Comparison of ENCODE assay signal across 1 cellular context in genomic region chr5:131630208-131630962, GRCh38.
TF ChIP-seq lines count a peak whose summit lies in the region.

No MANE protein-coding gene starts in this region.

TF ChIP-seq in K562, 482 proteins besides CTCF, POLR2A, EP300 and RAD21:
- TF ChIP-seq MTA2 (IDR thresholded peaks at IDR 0.05; ENCODE audit: low read depth) (peak; percentile 70), CBFA2T3 (IDR thresholded peaks at IDR 0.05) (peak; percentile 92), POLR2AphosphoS5 (IDR thresholded peaks at IDR 0.05; ENCODE audit: control insufficient read depth, insufficient read depth, low read depth, low read length) (peak; percentile 80), TEAD4 (IDR thresholded peaks at IDR 0.05; ENCODE audit: low read length) (peak; percentile 94), TEAD4 (CRISPR knock-in tag; IDR thresholded peaks at IDR 0.05; ENCODE audit: borderline replicate concordance) (no peak), CEBPG (CRISPR knock-in tag; IDR thresholded peaks at IDR 0.05) (no peak), CEBPG (tag; conservative IDR thresholded peaks at IDR 0.05 in 1 of 2, IDR thresholded peaks at IDR 0.05 in 1 of 2) (0 out of 4 replicates have a peak, but pooled peaks of 1 of the 2 experiments have one; percentile 46), TRIM24 (IDR thresholded peaks at IDR 0.05) (peak in 1 of 2 experiments; percentile 48; a peak in 1 of 4 replicates), KLF1 (tag; IDR thresholded peaks at IDR 0.05) (no peak), ZNF707 (CRISPR knock-in tag; conservative IDR thresholded peaks at IDR 0.05) (no peak), LEF1 (IDR thresholded peaks at IDR 0.05) (no peak), PHB2 (IDR thresholded peaks at IDR 0.05; ENCODE audit: low read depth) (peak; percentile 41; the same call in 1 of the 2 replicates), CCNT2 (IDR thresholded peaks at IDR 0.05; ENCODE audit: borderline replicate concordance, extremely low read depth, insufficient read length, low read depth, low read length) (peak; percentile 14), TCF3 (CRISPR knock-in tag; IDR thresholded peaks at IDR 0.05) (peak; percentile 88), CBFA2T2 (conservative IDR thresholded peaks at IDR 0.05) (peak; percentile 85), NCOR1 (IDR thresholded peaks at IDR 0.05) (peak; percentile 89), PML (IDR thresholded peaks at IDR 0.05; ENCODE audit: low read length) (peak; percentile 87), TAL1 (IDR thresholded peaks at IDR 0.05) (peak; percentile 87), ETV6 (IDR thresholded peaks at IDR 0.05; ENCODE audit: borderline replicate concordance in 1 of 2, low read depth in 2 of 2, low read length in 1 of 2) (no peak), ETV6 (CRISPR knock-in tag; IDR thresholded peaks at IDR 0.05; ENCODE audit: borderline replicate concordance) (no peak), BHLHE40 (IDR thresholded peaks at IDR 0.05; ENCODE audit: low read length) (peak; percentile 65; the same call in 1 of the 2 replicates), PURB (CRISPR knock-in tag; IDR thresholded peaks at IDR 0.05; ENCODE audit: low read depth) (no peak), USF1 (CRISPR knock-in tag; IDR thresholded peaks at IDR 0.05) (no peak), STAT5A (IDR thresholded peaks at IDR 0.05; ENCODE audit: borderline replicate concordance, low read length) (peak; percentile 76), HDAC3 (IDR thresholded peaks at IDR 0.05; ENCODE audit: borderline replicate concordance, partially characterized antibody) (peak; percentile 16), DPF2 (IDR thresholded peaks at IDR 0.05) (peak; percentile 51), NFIC (IDR thresholded peaks at IDR 0.05) (peak; percentile 52), PHF20 (IDR thresholded peaks at IDR 0.05; ENCODE audit: partially characterized antibody) (no peak), RCOR1 (IDR thresholded peaks at IDR 0.05; ENCODE audit: borderline replicate concordance in 1 of 2, low read depth in 2 of 2, low read length in 2 of 2) (0 out of 4 replicates have a peak, but pooled peaks of 1 of the 2 experiments have one; percentile 13), SMARCA4 (IDR thresholded peaks at IDR 0.05) (0 out of 2 replicates have a peak, but pooled peaks have one; percentile 31), KDM1A (IDR thresholded peaks at IDR 0.05) (0 out of 4 replicates have a peak, but pooled peaks of 1 of the 2 experiments have one; percentile 26), SOX6 (IDR thresholded peaks at IDR 0.05) (peak; percentile 46; the same call in 1 of the 2 replicates), KLF16 (IDR thresholded peaks at IDR 0.05) (peak; percentile 40; the same call in 1 of the 2 replicates), ZMIZ1 (IDR thresholded peaks at IDR 0.05; ENCODE audit: low read depth in 2 of 2, low read length in 2 of 2) (peak in 1 of 2 experiments; percentile 44; a peak in 1 of 4 replicates), ARID1B (IDR thresholded peaks at IDR 0.05) (peak; percentile 81), SMAD4 (CRISPR knock-in tag; conservative IDR thresholded peaks at IDR 0.05) (peak; percentile 78)
